ENCODE assay signal across 9 cellular contexts in the genomic region with DNA sequence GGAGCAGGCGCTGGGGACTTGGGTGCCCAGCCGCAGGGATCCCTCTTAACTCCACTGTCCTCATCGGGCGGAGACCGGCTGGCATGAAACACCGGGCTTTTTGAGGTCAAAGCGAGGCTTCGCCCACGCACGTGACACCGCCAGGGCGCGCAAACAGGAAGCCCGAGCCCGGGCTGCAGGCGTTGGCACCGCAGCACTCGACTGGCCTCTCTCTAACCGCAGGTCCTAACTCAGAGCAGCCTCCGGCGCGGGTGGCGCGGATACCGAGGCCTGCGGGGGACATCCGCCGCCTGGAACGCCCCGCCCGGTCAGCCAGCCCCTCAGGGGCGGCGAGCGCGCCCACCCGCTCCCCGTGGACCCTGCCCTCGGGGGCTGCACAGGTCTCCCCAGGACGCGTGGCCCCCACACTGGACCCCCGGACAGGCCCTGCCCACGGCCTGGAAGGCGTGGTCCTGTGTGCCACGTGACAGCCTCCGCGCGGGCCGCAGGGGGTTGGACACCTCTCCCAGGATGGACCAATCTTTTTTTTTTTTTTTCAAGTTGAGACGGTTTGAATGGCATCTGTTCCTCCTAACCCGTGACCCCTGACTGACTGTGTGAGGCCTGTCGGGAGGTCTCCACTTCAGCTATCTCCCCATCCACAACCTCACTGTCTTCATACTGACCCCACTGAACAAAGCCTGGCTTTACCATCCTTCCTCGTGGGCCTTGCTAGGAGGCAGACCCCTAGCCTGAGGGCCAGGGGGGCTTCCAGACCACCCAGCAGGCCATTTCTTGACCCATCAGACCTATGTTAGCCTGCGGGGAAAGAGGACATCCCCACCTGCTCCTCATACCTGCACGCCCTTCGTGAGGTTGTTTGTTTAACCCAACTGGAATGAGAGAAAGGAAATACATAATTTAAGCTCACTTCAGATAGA. TPM values are rescaled to one million over a fixed set of nuclear protein-coding genes. Genes with fewer than 3 reads are reported as not detected.
DNase-seq lines count a peak whose midpoint lies in the region; ATAC-seq, FAIRE-seq and TF ChIP-seq lines count a peak whose summit lies in the region.
"Had no signal": no experiment of that assay in that cellular context is flagged by ENCODE, and none has a peak within 500 bp of the region (broad histone marks: within the 10 kb centered on the region; RNA-seq: fewer than 3 reads in every experiment).

No MANE protein-coding gene starts in this region.

- peak overlapping the region; percentile 55 for H3K4me3 ChIP-seq in coronary artery
- H3K4me3 ChIP-seq in stomach smooth muscle (ENCODE audit: low read length in 2 of 2): peak overlapping the region in 1 of 2 donors; percentile 64
- H3K4me3 ChIP-seq: SK-N-MC had no signal

- H3K27ac ChIP-seq in coronary artery (peak overlapping the region in 1 of 2 donors; percentile 64), stomach smooth muscle (ENCODE audit: low read length) (peak overlapping the region; percentile 41)
- H3K27ac ChIP-seq: SK-N-MC had no signal

- no peaks in the 10 kb centered on the region for H3K9me3 ChIP-seq in stomach smooth muscle (ENCODE audit: control insufficient read depth in 2 of 2, low read length in 2 of 2)

- H3K4me1 ChIP-seq in stomach smooth muscle (ENCODE audit: control insufficient read depth, insufficient read depth, low read length): peaks cover 34% of the 10 kb centered on the region

- H3K9me3 Mint-ChIP-seq in neural crest cell: no peaks in the 10 kb centered on the region

- no peaks in the 10 kb centered on the region for H3K27me3 Mint-ChIP-seq in neural crest cell (ENCODE audit: low read depth)

- DNase-seq in CD1c-positive myeloid dendritic cell (ENCODE audit: extremely low spot score) (peak; percentile 94), coronary artery (ENCODE audit: low spot score) (no peak), neural crest cell (ENCODE audit: low read depth, low spot score) (no peak), GM12892 (ENCODE audit: insufficient read length) (no peak), H54 (ENCODE audit: insufficient read length, low spot score) (no peak)
- peak; percentile 3 for DNase-seq in activated CD4-positive, CD25-positive, alpha-beta regulatory T cell treated with anti-CD3 and anti-CD28 coated beads, Interleukin-2, amount 50 U/mL, for 16 hours (ENCODE audit: low read depth, low spot score)

- no peak overlapping the region for H3K4me3 Mint-ChIP-seq in neural crest cell

- TF ChIP-seq POLR2A in GM12892 (IDR thresholded peaks at IDR 0.05; ENCODE audit: low read depth, low read length) (no peak), H54 (IDR thresholded peaks at IDR 0.05; ENCODE audit: low read depth, low read length) (no peak)

- no peak for ATAC-seq in GM21786 (IDR thresholded peaks at IDR 0.05; ENCODE audit: unreplicated experiment)

- H3K4me1 Mint-ChIP-seq in neural crest cell: no peaks in the 10 kb centered on the region

- peak overlapping the region; percentile 20 to 29 for H3K9ac ChIP-seq in stomach smooth muscle (ENCODE audit: low read length in 2 of 2)

- H3K27ac Mint-ChIP-seq in neural crest cell (ENCODE audit: unreplicated experiment): peak overlapping the region; percentile 19

- H3K36me3 ChIP-seq in stomach smooth muscle (ENCODE audit: control insufficient read depth in 2 of 2, insufficient read depth in 2 of 2, low read length in 2 of 2): no peaks in the 10 kb centered on the region

- no peaks in the 10 kb centered on the region for H3K27me3 ChIP-seq in stomach smooth muscle (ENCODE audit: control insufficient read depth in 1 of 2, insufficient read depth in 2 of 2, low read length in 2 of 2)

- TF ChIP-seq CTCF in coronary artery (IDR thresholded peaks at IDR 0.05): no peak
- TF ChIP-seq CTCF in neural crest cell (conservative IDR thresholded peaks at IDR 0.05): no peak

- no peaks in the 10 kb centered on the region for H3K36me3 Mint-ChIP-seq in neural crest cell (ENCODE audit: low read depth)

- no peak for FAIRE-seq in GM12892 (lab: Jason Lieb, UNC)
- FAIRE-seq in H54 (lab: Jason Lieb, UNC): no peak

RNA-seq across cellular contexts. Expression of a gene that starts 8.4 kb away (rescaled TPM):
- not detected in 2 replicates for total RNA-seq in neural crest cell
- not detected for polyA plus RNA-seq in GM12892 (2012; ENCODE audit: missing spikeins)

RNA-seq across cellular contexts. Expression of a gene that starts 23.3 kb away (rescaled TPM):
- 0.64 TPM in 1 of 2 replicates, not detected in the other for total RNA-seq in neural crest cell
- not detected for polyA plus RNA-seq in GM12892 (2012; ENCODE audit: missing spikeins)

Comparison
In these comparisons a context has a peak if more than half of its experiments do, and no peak if none do; other contexts are left out.
1. DNase-seq: peak in CD1c-positive myeloid dendritic cell (single experiment) and activated CD4-positive, CD25-positive, alpha-beta regulatory T cell treated with anti-CD3 and anti-CD28 coated beads, Interleukin-2, amount 50 U/mL, for 16 hours (single experiment); none in coronary artery (single experiment), neural crest cell (single experiment), GM12892 (single experiment) and H54 (single experiment).